ENCODE assay signal across 9 cellular contexts in genomic region chr19:13023666-13024065, GRCh38. TPM values are rescaled to one million over a fixed set of nuclear protein-coding genes. Genes with fewer than 3 reads are reported as not detected.
A peak's percentile ranks its signal among the peaks of the same experiment; 100 is the strongest.
DNase-seq lines count a peak whose midpoint lies in the region; TF ChIP-seq lines count a peak whose summit lies in the region.
"Had no signal": no experiment of that assay in that cellular context is flagged by ENCODE, and none has a peak within 500 bp of the region (broad histone marks: within the 10 kb centered on the region; RNA-seq: fewer than 3 reads in every experiment).

No MANE protein-coding gene starts in this region.

- H3K9me3 ChIP-seq in CD8-positive, alpha-beta memory T cell (ENCODE audit: low read length): no peaks in the 10 kb centered on the region

- CTCF ChIA-PET in CD8-positive, alpha-beta memory T cell (lab: Charles Lee): interaction anchor here (0.7 kb wide), 1 partner anchor 44 kb away, joined by 3 read pairs; no protein-coding TSS in a partner anchor

- peaks cover 20% of the 10 kb centered on the region for H3K4me1 ChIP-seq in CD8-positive, alpha-beta memory T cell (ENCODE audit: insufficient read depth, low read length)

- POLR2A ChIA-PET in CD8-positive, alpha-beta memory T cell (lab: Charles Lee): interaction anchor here (0.7 to 0.8 kb wide), 2 partner anchors 10 to 21 kb away, joined by 3 to 4 read pairs; no protein-coding TSS in a partner anchor

- peak overlapping the region in 3 of 8 donors; percentile 27 to 87 (median 29) for H3K27ac Mint-ChIP-seq in CD8-positive, alpha-beta memory T cell
- peak overlapping the region; percentile 81 for H3K27ac Mint-ChIP-seq in chondrocyte (ENCODE audit: unreplicated experiment)
- peak overlapping the region; percentile 94 for H3K27ac Mint-ChIP-seq in osteocyte (ENCODE audit: unreplicated experiment)

- peaks cover 14 to 34% (median 22%) of the 10 kb centered on the region in 3 donors for H3K4me1 Mint-ChIP-seq in CD8-positive, alpha-beta memory T cell
- peaks cover 56% of the 10 kb centered on the region for H3K4me1 Mint-ChIP-seq in chondrocyte (ENCODE audit: low read depth)
- H3K4me1 Mint-ChIP-seq in osteocyte (ENCODE audit: unreplicated experiment): peaks cover 54% of the 10 kb centered on the region

- H3K36me3 Mint-ChIP-seq in CD8-positive, alpha-beta memory T cell: no peaks in the 10 kb centered on the region
- H3K36me3 Mint-ChIP-seq in chondrocyte (ENCODE audit: low read depth) (peaks cover 33% of the 10 kb centered on the region), osteocyte (ENCODE audit: unreplicated experiment) (peaks cover 33% of the 10 kb centered on the region)

- peaks cover 21% of the 10 kb centered on the region for H3K27me3 ChIP-seq in CD8-positive, alpha-beta memory T cell (ENCODE audit: insufficient read depth, low read length, poor library complexity, severe bottlenecking)

- H3K4me3 Mint-ChIP-seq in CD8-positive, alpha-beta memory T cell: peak overlapping the region in 6 of 7 donors; percentile 12 to 87 (median 72)
- H3K4me3 Mint-ChIP-seq in chondrocyte (ENCODE audit: unreplicated experiment) (peak overlapping the region; percentile 64), osteocyte (ENCODE audit: unreplicated experiment) (peak overlapping the region; percentile 75)

- no peak for DNase-seq in CD8-positive, alpha-beta memory T cell
- DNase-seq in NCI-H1105 (lab: John Stamatoyannopoulos, UW): peak; percentile 43
- DNase-seq in chondrocyte (ENCODE audit: low spot score): no peak
- no peak for DNase-seq in osteocyte (ENCODE audit: extremely low spot score, unreplicated experiment)
- DNase-seq in DMS153 treated with DMSO at 0.1 percent for 48 hours (lab: John Stamatoyannopoulos, UW; ENCODE audit: unreplicated experiment): no peak
- no peak for DNase-seq in islet precursor cell
- DNase-seq in inferior parietal cortex (ENCODE audit: extremely low spot score): no peak
- no peak for DNase-seq in NCI-H1930 (lab: John Stamatoyannopoulos, UW)
- DNase-seq: NCI-H524 treated with DMSO at 0.1 percent for 48 hours had no signal

- no peak overlapping the region for H3K27ac ChIP-seq in CD8-positive, alpha-beta memory T cell (ENCODE audit: low read depth, low read length)

- TF ChIP-seq CTCF in chondrocyte (IDR thresholded peaks at IDR 0.05) (no peak), osteocyte (IDR thresholded peaks at IDR 0.05) (no peak)

- no peaks in the 10 kb centered on the region for H3K9me3 Mint-ChIP-seq in CD8-positive, alpha-beta memory T cell
- H3K9me3 Mint-ChIP-seq in chondrocyte (ENCODE audit: low read depth) (no peaks in the 10 kb centered on the region), osteocyte (ENCODE audit: unreplicated experiment) (no peaks in the 10 kb centered on the region)

- H3K36me3 ChIP-seq in CD8-positive, alpha-beta memory T cell (ENCODE audit: insufficient read depth, low read length): no peaks in the 10 kb centered on the region

- no peak overlapping the region for H3K4me3 ChIP-seq in CD8-positive, alpha-beta memory T cell (ENCODE audit: low read length)

- H3K27me3 Mint-ChIP-seq in CD8-positive, alpha-beta memory T cell: peaks cover 38 to 63% of the 10 kb centered on the region in 2 donors
- peaks cover 9% of the 10 kb centered on the region for H3K27me3 Mint-ChIP-seq in chondrocyte (ENCODE audit: low read depth)
- peaks cover 56% of the 10 kb centered on the region for H3K27me3 Mint-ChIP-seq in osteocyte (ENCODE audit: unreplicated experiment)

RNA-seq across cellular contexts. Expression of gene NFIX, which starts 28.4 kb away (rescaled TPM):
- total RNA-seq in CD8-positive, alpha-beta memory T cell: 1 to 10 TPM; 2.3 to 2.8 TPM
- 0.94 TPM for polyA plus RNA-seq in CD8-positive, alpha-beta memory T cell
- 95.4 to 117 TPM (median 98.9 TPM) in 3 replicates for total RNA-seq in chondrocyte
- total RNA-seq in osteocyte: 87.0 and 93.7 TPM in 2 replicates

RNA-seq across cellular contexts. Expression of gene DAND5, which starts 54.3 kb away (rescaled TPM):
- total RNA-seq in CD8-positive, alpha-beta memory T cell: not detected
- polyA plus RNA-seq in CD8-positive, alpha-beta memory T cell: not detected
- total RNA-seq in chondrocyte (0.36 to 0.57 TPM (median 0.41 TPM) in 3 replicates), osteocyte (not detected in 2 replicates)

Comparison
In these comparisons a context has a peak if more than half of its experiments do, and no peak if none do; other contexts are left out.
1. RNA of gene NFIX, which starts 28.4 kb away (total RNA-seq): 95.4 to 117 TPM in chondrocyte and 87.0 to 93.7 TPM in osteocyte; 2.3 to 2.8 TPM in CD8-positive, alpha-beta memory T cell; every median in the first group is over 10 times any median in the second.
2. Peak in every context shown above with its lines, with median percentiles within 50 percentile points of each other: H3K4me3 Mint-ChIP-seq.